20 cellular contexts compared by ENCODE assay signal in the genomic region with DNA sequence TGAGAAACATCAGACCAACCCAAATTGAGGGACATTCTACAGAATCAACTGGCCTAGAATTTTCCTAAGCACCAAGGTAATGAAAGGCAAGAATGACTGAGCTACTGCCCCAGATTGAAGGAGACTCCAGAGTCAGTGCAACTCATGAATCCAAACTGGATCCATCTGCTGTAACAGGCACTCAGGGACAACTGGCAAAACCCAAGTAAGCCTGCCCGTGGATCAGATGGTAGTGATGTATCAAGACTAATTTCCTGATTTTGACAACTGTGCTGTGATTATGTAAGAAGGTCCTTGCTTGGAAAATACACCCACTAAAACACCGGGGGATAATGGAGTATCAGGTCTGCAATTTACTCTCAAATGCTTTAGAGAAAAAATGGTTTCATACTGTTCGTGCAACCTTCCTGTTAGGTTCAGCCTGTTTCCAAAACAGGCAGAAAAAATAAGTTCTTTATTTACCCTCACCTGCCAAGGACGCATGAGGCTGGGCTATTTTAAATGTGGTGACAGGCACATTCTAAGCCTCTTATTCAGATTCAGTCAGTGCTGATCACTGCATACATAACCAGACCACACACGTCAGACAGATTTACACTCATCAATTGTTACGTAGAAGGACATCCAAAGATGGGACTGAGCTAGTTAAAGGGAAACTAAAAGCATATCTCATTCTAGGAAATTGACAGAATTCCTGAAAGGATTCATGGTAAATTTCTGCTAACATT. TPM values are rescaled to one million over a fixed set of nuclear protein-coding genes. Genes with fewer than 3 reads are reported as not detected.
A peak's percentile ranks its signal among the peaks of the same experiment; 100 is the strongest.
DNase-seq lines count a peak whose midpoint lies in the region; ATAC-seq, FAIRE-seq and TF ChIP-seq lines count a peak whose summit lies in the region.
"Had no signal": no experiment of that assay in that cellular context is flagged by ENCODE, and none has a peak within 500 bp of the region (broad histone marks: within the 10 kb centered on the region; RNA-seq: fewer than 3 reads in every experiment).

No MANE protein-coding gene starts in this region.

- H3K9me3 ChIP-seq in astrocyte (ENCODE audit: insufficient read depth, low read depth, low read length) (no peaks in the 10 kb centered on the region), left ventricle myocardium inferior (replicated peaks) (no peaks in the 10 kb centered on the region), hepatocyte (ENCODE audit: low read depth) (no peaks in the 10 kb centered on the region)
- H3K9me3 ChIP-seq: gastroesophageal sphincter, uterus had no signal

- DNase-seq in stimulated activated naive CD8-positive, alpha-beta T cell treated with anti-CD3 and anti-CD28 coated beads, Interleukin-15, amount 100 ng/mL, for 72 hours = no peak
- peak; percentile 45 for DNase-seq in astrocyte (ENCODE audit: low read depth)
- DNase-seq in left ventricle myocardium inferior = no peak
- no peak for DNase-seq in hepatocyte (ENCODE audit: low spot score)
- DNase-seq in KBM-7 = no peak
- DNase-seq: activated naive CD8-positive, alpha-beta T cell treated with anti-CD3 and anti-CD28 coated beads, Interleukin-2, amount 10 ng/mL, durations not matched to agents 7 days and 5 days; GOT3; immature natural killer cell; Kasumi-1; NCI-H1694 treated with DMSO at 0.1 percent for 48 hours; NCI-H510A treated with DMSO at 0.1 percent for 48 hours; uterus had no signal

- FAIRE-seq in astrocyte (lab: Jason Lieb, UNC) = no peak

- 89% methylated on average over 6 of the region's 6 CpGs for WGBS in hepatocyte (ENCODE audit: low lambda C conversion rate, missing lambda C conversion rate)

- peaks cover 3% of the 10 kb centered on the region for H3K36me3 ChIP-seq in astrocyte (ENCODE audit: insufficient read depth, low read length)
- peaks cover 10% of the 10 kb centered on the region for H3K36me3 ChIP-seq in left ventricle myocardium inferior
- no peaks in the 10 kb centered on the region for H3K36me3 ChIP-seq in hepatocyte (replicated peaks; ENCODE audit: insufficient read depth, low read depth)
- H3K36me3 ChIP-seq: uterus had no signal

- no peaks in the 10 kb centered on the region for H3K27me3 Mint-ChIP-seq in stimulated activated naive CD8-positive, alpha-beta T cell treated with anti-CD3 and anti-CD28 coated beads, Interleukin-15, Interleukin-2, amounts not matched to agents 100 ng/mL and 50 ng/mL, for 24 hours
- H3K27me3 Mint-ChIP-seq in stimulated activated naive CD8-positive, alpha-beta T cell treated with anti-CD3 and anti-CD28 coated beads, Interleukin-15, amount 100 ng/mL, for 72 hours = no peaks in the 10 kb centered on the region
- no peaks in the 10 kb centered on the region for H3K27me3 Mint-ChIP-seq in astrocyte (ENCODE audit: low read depth, unreplicated experiment)
- H3K27me3 Mint-ChIP-seq: activated naive CD8-positive, alpha-beta T cell treated with anti-CD3 and anti-CD28 coated beads, Interleukin-2, amount 10 ng/mL, durations not matched to agents 7 days and 5 days had no signal

- H3K27me3 ChIP-seq in astrocyte (ENCODE audit: insufficient read depth, low read length) (no peaks in the 10 kb centered on the region), left ventricle myocardium inferior (ENCODE audit: low read depth) (no peaks in the 10 kb centered on the region), hepatocyte (no peaks in the 10 kb centered on the region)
- H3K27me3 ChIP-seq: gastroesophageal sphincter, uterus had no signal

- in situ Hi-C loops in KBM-7 (cut with MboI; ENCODE audit: low pct_unique_long_range_greater_than_20kb, low sequenced_read_pairs) = no loop called here

- peaks cover 94% of the 10 kb centered on the region for H3K79me2 ChIP-seq in astrocyte (ENCODE audit: insufficient read depth, low read length)
- peaks cover 100% of the 10 kb centered on the region for H3K79me2 ChIP-seq in hepatocyte

- H3K4me2 ChIP-seq in astrocyte (ENCODE audit: low read length) = no peak overlapping the region
- no peak overlapping the region for H3K4me2 ChIP-seq in hepatocyte

- no peak overlapping the region for H3K4me3 Mint-ChIP-seq in stimulated activated naive CD8-positive, alpha-beta T cell treated with anti-CD3 and anti-CD28 coated beads, Interleukin-15, Interleukin-2, amounts not matched to agents 100 ng/mL and 50 ng/mL, for 24 hours
- H3K4me3 Mint-ChIP-seq in stimulated activated naive CD8-positive, alpha-beta T cell treated with anti-CD3 and anti-CD28 coated beads, Interleukin-15, amount 100 ng/mL, for 72 hours = no peak overlapping the region
- no peak overlapping the region for H3K4me3 Mint-ChIP-seq in astrocyte (ENCODE audit: unreplicated experiment)
- H3K4me3 Mint-ChIP-seq: activated naive CD8-positive, alpha-beta T cell treated with anti-CD3 and anti-CD28 coated beads, Interleukin-2, amount 10 ng/mL, durations not matched to agents 7 days and 5 days; immature natural killer cell had no signal

- no peak overlapping the region for H3K9ac ChIP-seq in astrocyte (ENCODE audit: low read length)

- no peak overlapping the region for H3K4me3 ChIP-seq in astrocyte (ENCODE audit: insufficient read depth, low read depth, low read length)
- no peak overlapping the region for H3K4me3 ChIP-seq in left ventricle myocardium inferior
- no peak overlapping the region for H3K4me3 ChIP-seq in hepatocyte
- H3K4me3 ChIP-seq: gastroesophageal sphincter, uterus had no signal

- no peak for TF ChIP-seq CTCF in astrocyte (IDR thresholded peaks at IDR 0.05; ENCODE audit: insufficient read depth, low read depth, low read length)
- TF ChIP-seq CTCF in left ventricle myocardium inferior (IDR thresholded peaks at IDR 0.05; ENCODE audit: borderline replicate concordance) = no peak
- no peak for TF ChIP-seq CTCF in hepatocyte (IDR thresholded peaks at IDR 0.05; ENCODE audit: poor library complexity)

- peaks cover 21% of the 10 kb centered on the region for H3K36me3 Mint-ChIP-seq in stimulated activated naive CD8-positive, alpha-beta T cell treated with anti-CD3 and anti-CD28 coated beads, Interleukin-15, Interleukin-2, amounts not matched to agents 100 ng/mL and 50 ng/mL, for 24 hours (ENCODE audit: low read depth)
- H3K36me3 Mint-ChIP-seq in astrocyte (ENCODE audit: low read depth, unreplicated experiment) = peaks cover 10% of the 10 kb centered on the region
- H3K36me3 Mint-ChIP-seq: immature natural killer cell had no signal

- H3K27ac ChIP-seq in astrocyte (ENCODE audit: low read depth, low read length) (no peak overlapping the region), left ventricle myocardium inferior (replicated peaks) (peak overlapping the region; percentile 88), hepatocyte (no peak overlapping the region)
- H3K27ac ChIP-seq: uterus had no signal

- H3K4me1 Mint-ChIP-seq in stimulated activated naive CD8-positive, alpha-beta T cell treated with anti-CD3 and anti-CD28 coated beads, Interleukin-15, Interleukin-2, amounts not matched to agents 100 ng/mL and 50 ng/mL, for 24 hours (ENCODE audit: low read depth) = peaks cover 56% of the 10 kb centered on the region
- peaks cover 68% of the 10 kb centered on the region for H3K4me1 Mint-ChIP-seq in stimulated activated naive CD8-positive, alpha-beta T cell treated with anti-CD3 and anti-CD28 coated beads, Interleukin-15, amount 100 ng/mL, for 72 hours
- H3K4me1 Mint-ChIP-seq in astrocyte (ENCODE audit: low read depth, unreplicated experiment) = peaks cover 8% of the 10 kb centered on the region

- H3K9me3 Mint-ChIP-seq in stimulated activated naive CD8-positive, alpha-beta T cell treated with anti-CD3 and anti-CD28 coated beads, Interleukin-15, Interleukin-2, amounts not matched to agents 100 ng/mL and 50 ng/mL, for 24 hours = no peaks in the 10 kb centered on the region
- H3K9me3 Mint-ChIP-seq in stimulated activated naive CD8-positive, alpha-beta T cell treated with anti-CD3 and anti-CD28 coated beads, Interleukin-15, amount 100 ng/mL, for 72 hours = no peaks in the 10 kb centered on the region
- peaks cover 2% of the 10 kb centered on the region for H3K9me3 Mint-ChIP-seq in astrocyte (ENCODE audit: unreplicated experiment)
- H3K9me3 Mint-ChIP-seq: activated naive CD8-positive, alpha-beta T cell treated with anti-CD3 and anti-CD28 coated beads, Interleukin-2, amount 10 ng/mL, durations not matched to agents 7 days and 5 days; immature natural killer cell had no signal

- H4K20me1 ChIP-seq in astrocyte (ENCODE audit: insufficient read depth, low read length) = peaks cover 68% of the 10 kb centered on the region
- peaks cover 71% of the 10 kb centered on the region for H4K20me1 ChIP-seq in hepatocyte (ENCODE audit: insufficient read depth, poor library complexity, severe bottlenecking)

- intact Hi-C loops in left ventricle myocardium inferior (cut with micrococcal nuclease) = no loop called here

- H2AFZ ChIP-seq in astrocyte (ENCODE audit: low read depth, low read length) = no peak overlapping the region
- H2AFZ ChIP-seq in hepatocyte = no peak overlapping the region

- no peaks in the 10 kb centered on the region for H3K4me1 ChIP-seq in astrocyte (ENCODE audit: insufficient read depth, low read length)
- peaks cover 86% of the 10 kb centered on the region for H3K4me1 ChIP-seq in left ventricle myocardium inferior
- H3K4me1 ChIP-seq in hepatocyte (ENCODE audit: insufficient read depth) = no peaks in the 10 kb centered on the region
- H3K4me1 ChIP-seq: uterus had no signal

- no peaks in the 10 kb centered on the region for H3K9me2 ChIP-seq in hepatocyte (replicated peaks; ENCODE audit: insufficient read depth)

- peak overlapping the region; percentile 56 for H3K27ac Mint-ChIP-seq in stimulated activated naive CD8-positive, alpha-beta T cell treated with anti-CD3 and anti-CD28 coated beads, Interleukin-15, Interleukin-2, amounts not matched to agents 100 ng/mL and 50 ng/mL, for 24 hours
- H3K27ac Mint-ChIP-seq in stimulated activated naive CD8-positive, alpha-beta T cell treated with anti-CD3 and anti-CD28 coated beads, Interleukin-15, amount 100 ng/mL, for 72 hours = no peak overlapping the region
- no peak overlapping the region for H3K27ac Mint-ChIP-seq in astrocyte (ENCODE audit: unreplicated experiment)
- H3K27ac Mint-ChIP-seq: activated naive CD8-positive, alpha-beta T cell treated with anti-CD3 and anti-CD28 coated beads, Interleukin-2, amount 10 ng/mL, durations not matched to agents 7 days and 5 days had no signal

- ATAC-seq in stimulated activated naive CD8-positive, alpha-beta T cell treated with anti-CD3 and anti-CD28 coated beads, Interleukin-15, amount 100 ng/mL, for 72 hours = no peak
- no peak for ATAC-seq in GM18858 (IDR thresholded peaks at IDR 0.05; ENCODE audit: unreplicated experiment)
- no peak for ATAC-seq in HG03354 (IDR thresholded peaks at IDR 0.05; ENCODE audit: poor library complexity, severe bottlenecking, unreplicated experiment)
- ATAC-seq: activated CD4-positive, CD25-positive, alpha-beta regulatory T cell treated with anti-CD3 and anti-CD28 coated beads, Interleukin-2, amount 50 U/mL, for 24 hours; gastroesophageal sphincter had no signal

RNA-seq across cellular contexts. Expression of a gene that starts 7.0 kb away (rescaled TPM):
- total RNA-seq in astrocyte = 85.9 and 88.2 TPM in 2 replicates
- 72.5 TPM for total RNA-seq in left ventricle myocardium inferior
- 76.8 and 82.9 TPM in 2 replicates for total RNA-seq in hepatocyte
- 61.5 and 65.9 TPM in 2 replicates for polyA plus RNA-seq in hepatocyte

RNA-seq across cellular contexts. Expression of a gene that starts 35.2 kb away (rescaled TPM):
- total RNA-seq in astrocyte (26.5 and 29.2 TPM in 2 replicates), left ventricle myocardium inferior (23.8 TPM), hepatocyte (24.9 and 26.7 TPM in 2 replicates)
- 14.3 and 20.1 TPM in 2 replicates for polyA plus RNA-seq in hepatocyte

RNA-seq across cellular contexts. Expression of a gene that starts 35.3 kb away (rescaled TPM):
- total RNA-seq in astrocyte (0.30 and 0.38 TPM in 2 replicates), left ventricle myocardium inferior (0.14 TPM), hepatocyte (0.13 and 0.16 TPM in 2 replicates)
- 0.12 and 0.31 TPM in 2 replicates for polyA plus RNA-seq in hepatocyte
- total RNA-seq: activated naive CD8-positive, alpha-beta T cell treated with anti-CD3 and anti-CD28 coated beads, Interleukin-2, amount 10 ng/mL, durations not matched to agents 7 days and 5 days; mesenteric fat pad; T-helper 2 cell treated with Interferon-gamma antibody and Interleukin-4, amounts not matched to agents 100 ng/mL and 5 ng/mL, for 36 hours had no signal
- polyA plus RNA-seq: AG04450 had no signal
